2 cellular contexts compared by ENCODE assay signal in genomic region chr7:100598425-100598824, GRCh38.
TF ChIP-seq lines count a peak whose summit lies in the region.

No MANE protein-coding gene starts in this region.

TF ChIP-seq in SK-N-SH, 30 proteins besides CTCF, POLR2A, EP300 and RAD21 (continued from another document):
- no peak for TF ChIP-seq ZBTB33 (IDR thresholded peaks at IDR 0.05; ENCODE audit: borderline replicate concordance, low read depth)
- no peak for TF ChIP-seq REST (IDR thresholded peaks at IDR 0.05; ENCODE audit: low read depth, low read length)
- TF ChIP-seq MEF2A (IDR thresholded peaks at IDR 0.05; ENCODE audit: borderline replicate concordance, low read depth), result no peak
- TF ChIP-seq MXI1 (IDR thresholded peaks at IDR 0.05; ENCODE audit: low read depth, low read length), result no peak
- TF ChIP-seq MAX (IDR thresholded peaks at IDR 0.05; ENCODE audit: low read depth), result no peak
- TF ChIP-seq NRF1 (IDR thresholded peaks at IDR 0.05; ENCODE audit: low read depth, low read length), result no peak
- TF ChIP-seq TAF1 (IDR thresholded peaks at IDR 0.05; ENCODE audit: borderline replicate concordance, low read depth, low read length), result no peak
- no peak for TF ChIP-seq RXRA (IDR thresholded peaks at IDR 0.05; ENCODE audit: borderline replicate concordance, low read depth)
- no peak for TF ChIP-seq EZH2phosphoT487 (IDR thresholded peaks at IDR 0.05; ENCODE audit: borderline replicate concordance, low read depth)
- no peak for TF ChIP-seq TEAD4 (IDR thresholded peaks at IDR 0.05; ENCODE audit: borderline replicate concordance, insufficient read depth)
- no peak for TF ChIP-seq FOXJ3 (CRISPR knock-in tag; IDR thresholded peaks at IDR 0.05)
- TF ChIP-seq GATA2 (CRISPR knock-in tag; IDR thresholded peaks at IDR 0.05), result no peak
- no peak for TF ChIP-seq USF1 (IDR thresholded peaks at IDR 0.05; ENCODE audit: borderline replicate concordance, low read depth)
- TF ChIP-seq SIN3A (IDR thresholded peaks at IDR 0.05; ENCODE audit: borderline replicate concordance, low read depth, low read length), result no peak
- TF ChIP-seq SMC3 (IDR thresholded peaks at IDR 0.05; ENCODE audit: low read depth, low read length), result no peak
- TF ChIP-seq IRF3 (IDR thresholded peaks at IDR 0.05; ENCODE audit: low read depth, low read length), result no peak
- TF ChIP-seq FOSL2 (IDR thresholded peaks at IDR 0.05; ENCODE audit: borderline replicate concordance, low read depth), result no peak
- no peak for TF ChIP-seq YY1 (IDR thresholded peaks at IDR 0.05; ENCODE audit: low read depth)
- no peak for TF ChIP-seq NFIC (IDR thresholded peaks at IDR 0.05; ENCODE audit: borderline replicate concordance)
TF ChIP-seq in SK-N-SH: peak in this region for 0.

TF ChIP-seq in SK-N-SH treated with all-trans-retinoic acid at 6 μM for 48 hours, 23 proteins besides CTCF, POLR2A, EP300 and RAD21 (continued from another document):
- TF ChIP-seq TCF4 (CRISPR knock-in tag; IDR thresholded peaks at IDR 0.05; ENCODE audit: borderline replicate concordance), result no peak
- TF ChIP-seq ESRRG (CRISPR knock-in tag; IDR thresholded peaks at IDR 0.05), result no peak
- no peak for TF ChIP-seq PATZ1 (CRISPR knock-in tag; IDR thresholded peaks at IDR 0.05; ENCODE audit: borderline replicate concordance)
- TF ChIP-seq ZNF565 (CRISPR knock-in tag; conservative IDR thresholded peaks at IDR 0.05; ENCODE audit: low read depth), result no peak
- TF ChIP-seq TSHZ2 (CRISPR knock-in tag; IDR thresholded peaks at IDR 0.05), result no peak
- no peak for TF ChIP-seq ZFP30 (CRISPR knock-in tag; IDR thresholded peaks at IDR 0.05)
- TF ChIP-seq GLIS3 (CRISPR knock-in tag; IDR thresholded peaks at IDR 0.05), result no peak
- no peak for TF ChIP-seq ZC3H10 (CRISPR knock-in tag; IDR thresholded peaks at IDR 0.05)
- TF ChIP-seq RARB (CRISPR knock-in tag; IDR thresholded peaks at IDR 0.05), result no peak
- TF ChIP-seq ZNF8 (CRISPR knock-in tag; IDR thresholded peaks at IDR 0.05), result no peak
- TF ChIP-seq CSDC2 (CRISPR knock-in tag; IDR thresholded peaks at IDR 0.05), result no peak
- TF ChIP-seq CREB5 (CRISPR knock-in tag; IDR thresholded peaks at IDR 0.05; ENCODE audit: low read depth), result no peak
- TF ChIP-seq TOX (CRISPR knock-in tag; IDR thresholded peaks at IDR 0.05; ENCODE audit: borderline replicate concordance), result no peak
- no peak for TF ChIP-seq ARNTL (CRISPR knock-in tag; IDR thresholded peaks at IDR 0.05; ENCODE audit: borderline replicate concordance, low read depth)
- no peak for TF ChIP-seq BACH2 (CRISPR knock-in tag; IDR thresholded peaks at IDR 0.05; ENCODE audit: borderline replicate concordance)
